1 cellular context compared by ENCODE assay signal in genomic region chr2:178928077-178928476, GRCh38.
TF ChIP-seq lines count a peak whose summit lies in the region.

No MANE protein-coding gene starts in this region.

TF ChIP-seq in WTC11, 78 proteins besides CTCF, POLR2A, EP300 and RAD21 (continued from another document):
- TF ChIP-seq, protein P1, sequence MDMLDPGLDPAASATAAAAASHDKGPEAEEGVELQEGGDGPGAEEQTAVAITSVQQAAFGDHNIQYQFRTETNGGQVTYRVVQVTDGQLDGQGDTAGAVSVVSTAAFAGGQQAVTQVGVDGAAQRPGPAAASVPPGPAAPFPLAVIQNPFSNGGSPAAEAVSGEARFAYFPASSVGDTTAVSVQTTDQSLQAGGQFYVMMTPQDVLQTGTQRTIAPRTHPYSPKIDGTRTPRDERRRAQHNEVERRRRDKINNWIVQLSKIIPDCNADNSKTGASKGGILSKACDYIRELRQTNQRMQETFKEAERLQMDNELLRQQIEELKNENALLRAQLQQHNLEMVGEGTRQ (CRISPR knock-in tag; IDR thresholded peaks at IDR 0.05), result no peak
- TF ChIP-seq JAZF1 (CRISPR knock-in tag; IDR thresholded peaks at IDR 0.05) (no peak), ZNF138 (CRISPR knock-in tag; conservative IDR thresholded peaks at IDR 0.05) (no peak), GRHL2 (CRISPR knock-in tag; IDR thresholded peaks at IDR 0.05; ENCODE audit: insufficient replicate concordance, severe bottlenecking) (no peak), ELF4 (CRISPR knock-in tag; IDR thresholded peaks at IDR 0.05; ENCODE audit: low read depth) (no peak)
- TF ChIP-seq, protein P2, sequence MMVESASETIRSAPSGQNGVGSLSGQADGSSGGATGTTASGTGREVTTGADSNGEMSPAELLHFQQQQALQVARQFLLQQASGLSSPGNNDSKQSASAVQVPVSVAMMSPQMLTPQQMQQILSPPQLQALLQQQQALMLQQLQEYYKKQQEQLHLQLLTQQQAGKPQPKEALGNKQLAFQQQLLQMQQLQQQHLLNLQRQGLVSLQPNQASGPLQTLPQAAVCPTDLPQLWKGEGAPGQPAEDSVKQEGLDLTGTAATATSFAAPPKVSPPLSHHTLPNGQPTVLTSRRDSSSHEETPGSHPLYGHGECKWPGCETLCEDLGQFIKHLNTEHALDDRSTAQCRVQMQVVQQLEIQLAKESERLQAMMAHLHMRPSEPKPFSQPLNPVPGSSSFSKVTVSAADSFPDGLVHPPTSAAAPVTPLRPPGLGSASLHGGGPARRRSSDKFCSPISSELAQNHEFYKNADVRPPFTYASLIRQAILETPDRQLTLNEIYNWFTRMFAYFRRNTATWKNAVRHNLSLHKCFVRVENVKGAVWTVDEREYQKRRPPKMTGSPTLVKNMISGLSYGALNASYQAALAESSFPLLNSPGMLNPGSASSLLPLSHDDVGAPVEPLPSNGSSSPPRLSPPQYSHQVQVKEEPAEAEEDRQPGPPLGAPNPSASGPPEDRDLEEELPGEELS (CRISPR knock-in tag; IDR thresholded peaks at IDR 0.05), result no peak
